9 cellular contexts compared by ENCODE assay signal in the genomic region with DNA sequence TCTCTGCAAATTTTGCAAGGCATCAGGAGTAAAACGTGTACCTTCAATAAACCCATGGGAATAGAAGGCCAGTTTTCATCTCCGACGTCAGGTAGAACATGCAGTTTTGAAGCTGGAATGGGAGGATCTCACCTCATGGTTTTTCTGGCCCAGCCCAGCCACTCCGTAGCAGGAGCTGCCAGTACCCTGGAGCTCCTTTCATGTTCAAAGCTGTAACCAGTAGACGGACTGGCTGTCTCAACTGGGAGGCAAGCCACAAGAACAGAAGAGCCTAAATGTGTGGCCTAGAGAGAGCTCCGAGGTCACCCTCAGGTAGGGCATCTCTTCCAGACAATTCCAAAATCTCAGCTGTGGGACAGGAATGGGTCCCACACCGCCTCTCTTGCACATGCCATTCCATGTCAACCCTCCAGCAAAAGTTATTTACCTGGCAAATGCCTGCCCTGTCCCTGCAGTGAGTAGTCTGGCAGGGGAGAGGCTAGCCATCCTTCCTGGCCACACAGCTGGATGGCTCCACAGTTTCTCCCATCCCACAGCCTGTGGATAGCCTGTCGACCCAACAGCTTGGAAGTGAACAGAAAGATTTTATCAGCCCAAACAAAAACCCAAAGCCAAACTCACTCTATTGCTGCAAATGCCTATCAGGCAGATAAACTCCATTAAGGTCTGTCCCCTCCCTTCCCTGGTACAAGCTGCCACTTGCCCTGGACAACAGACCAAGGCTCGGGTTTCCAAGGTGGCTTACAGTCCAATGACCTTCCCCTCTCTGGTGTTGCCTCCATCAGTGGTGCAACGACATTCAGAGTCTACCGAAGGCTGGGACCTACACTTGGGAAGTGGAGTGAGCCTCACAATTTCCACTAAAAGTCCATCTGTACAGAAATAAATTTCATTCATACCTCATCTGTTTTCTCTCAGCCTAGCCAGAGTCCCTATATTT. TPM values are rescaled to one million over a fixed set of nuclear protein-coding genes. Genes with fewer than 3 reads are reported as not detected.
DNase-seq lines count a peak whose midpoint lies in the region; ATAC-seq, FAIRE-seq and TF ChIP-seq lines count a peak whose summit lies in the region.
"Had no signal": no experiment of that assay in that cellular context is flagged by ENCODE, and none has a peak within 500 bp of the region (broad histone marks: within the 10 kb centered on the region; RNA-seq: fewer than 3 reads in every experiment).

No MANE protein-coding gene starts in this region.

- TF ChIP-seq POLR2A in GM12891 (IDR thresholded peaks at IDR 0.05; ENCODE audit: low read depth, low read length), result no peak

- no peak for TF ChIP-seq CTCF in psoas muscle (IDR thresholded peaks at IDR 0.05)

- ATAC-seq in psoas muscle, result peak; percentile 59 to 87 (median 66)
- no peak for ATAC-seq in HG03439 (IDR thresholded peaks at IDR 0.05; ENCODE audit: unreplicated experiment)
- ATAC-seq in HG03039 (IDR thresholded peaks at IDR 0.05; ENCODE audit: unreplicated experiment), result no peak

- no peaks in the 10 kb centered on the region for H3K36me3 ChIP-seq in endocrine pancreas (ENCODE audit: control insufficient read depth, insufficient read depth, low read length)
- no peaks in the 10 kb centered on the region for H3K36me3 ChIP-seq in psoas muscle (ENCODE audit: insufficient read depth in 1 of 2, low read depth in 1 of 2)

- WGBS in psoas muscle, 3 donors, result 44 to 63% (median 53%) methylated on average over 11 of the region's 11 CpGs

- no peak overlapping the region for H3K9ac ChIP-seq in endocrine pancreas (ENCODE audit: control insufficient read depth, insufficient read depth, low read length)

- H3K4me3 ChIP-seq in endocrine pancreas (ENCODE audit: control insufficient read depth, insufficient read depth, low read length), result peak overlapping the region; percentile 4
- H3K4me3 ChIP-seq in psoas muscle, result no peak overlapping the region

- H3K27ac ChIP-seq in psoas muscle, result peak overlapping the region; percentile 48

- intact Hi-C loops in psoas muscle (cut with DNase I), result no loop called here

- no peaks in the 10 kb centered on the region for H3K9me3 ChIP-seq in endocrine pancreas (ENCODE audit: control insufficient read depth, low read length)
- no peaks in the 10 kb centered on the region for H3K9me3 ChIP-seq in psoas muscle

- H3K27me3 ChIP-seq in endocrine pancreas (ENCODE audit: control insufficient read depth, insufficient read depth, low read length), result no peaks in the 10 kb centered on the region
- H3K27me3 ChIP-seq in psoas muscle (ENCODE audit: insufficient read depth in 3 of 3, low read length in 2 of 3), result no peaks in the 10 kb centered on the region

- DNase-seq in GM12891 (ENCODE audit: insufficient read length, low spot score) (no peak), NCI-H69 (lab: John Stamatoyannopoulos, UW) (peak; percentile 75), psoas muscle (no peak), OCI-M1 (lab: John Stamatoyannopoulos, UW) (no peak), occipital lobe (lab: John Stamatoyannopoulos, UW) (no peak)
- DNase-seq: activated CD4-positive, alpha-beta T cell treated with anti-CD3 and anti-CD28 coated beads for 1 hour had no signal

- peak; percentile 45 for FAIRE-seq in GM12891 (lab: Jason Lieb, UNC)

- peaks cover 13% of the 10 kb centered on the region for H3K4me1 ChIP-seq in endocrine pancreas (ENCODE audit: control insufficient read depth, insufficient read depth, low read length)
- peaks cover 20% of the 10 kb centered on the region for H3K4me1 ChIP-seq in psoas muscle

TF ChIP-seq in GM12891, 5 proteins besides CTCF, POLR2A, EP300 and RAD21:
- TF ChIP-seq SPI1 (IDR thresholded peaks at IDR 0.05; ENCODE audit: low read depth, low read length) (no peak), PAX5 (IDR thresholded peaks at IDR 0.05; ENCODE audit: insufficient read depth, low read length, severe bottlenecking) (no peak), TAF1 (IDR thresholded peaks at IDR 0.05; ENCODE audit: low read depth, low read length) (no peak), POLR2AphosphoS5 (IDR thresholded peaks at IDR 0.05; ENCODE audit: low read depth, low read length) (no peak), POU2F2 (IDR thresholded peaks at IDR 0.05; ENCODE audit: low read depth, low read length) (no peak)

RNA-seq across cellular contexts. Expression of a gene that starts 27.8 kb away (rescaled TPM):
- not detected for polyA plus RNA-seq in GM12891 (2012; ENCODE audit: low read depth, missing spikeins)
- total RNA-seq in psoas muscle, result 1 to 10 TPM; 1.6 to 2.8 (median 2.4) TPM
- polyA plus RNA-seq in psoas muscle, result 1 to 10 TPM in 2 of 3 donors, under 1 TPM in 1; 0.97 to 3.1 (median 1.9) TPM
- 2.3 TPM for total RNA-seq in occipital lobe

Comparison
In these comparisons a context has a peak if more than half of its experiments do, and no peak if none do; other contexts are left out.
1. ATAC-seq: peak in psoas muscle (4 of 4); none in HG03439 (single experiment) and HG03039 (single experiment).